15 cellular contexts compared by ENCODE assay signal in the genomic region with DNA sequence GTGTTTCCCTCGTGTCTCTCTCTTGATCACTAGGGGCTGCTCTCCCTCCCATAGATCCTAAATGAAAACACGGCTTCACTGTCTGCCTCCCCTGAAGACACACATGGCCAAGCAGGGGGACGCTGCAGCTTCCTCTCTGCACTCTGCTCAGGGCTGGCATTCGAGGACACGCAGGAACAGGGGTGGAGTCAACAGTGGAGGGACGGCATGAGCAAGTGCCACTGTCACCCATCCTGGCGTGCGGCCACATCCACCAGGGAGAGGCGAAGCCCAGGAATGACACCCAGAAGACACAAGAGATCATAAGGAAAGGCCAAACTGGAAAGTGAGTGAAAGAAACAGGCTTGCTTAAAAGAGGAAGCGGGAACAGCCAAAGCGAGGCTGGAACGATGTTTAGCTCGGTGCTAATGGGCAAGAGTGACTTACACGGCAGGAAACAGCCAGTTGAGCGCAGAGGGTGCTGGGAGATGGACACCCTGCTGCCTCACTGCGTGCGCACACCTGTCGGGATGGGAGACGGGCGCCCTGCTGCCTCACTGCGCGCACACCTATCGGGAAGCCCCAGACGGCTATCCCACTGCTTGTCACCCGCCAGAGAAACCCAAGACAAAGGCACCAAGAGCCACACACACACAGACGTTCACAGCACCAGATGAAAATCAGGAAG. TPM values are rescaled to one million over a fixed set of nuclear protein-coding genes. Genes with fewer than 3 reads are reported as not detected.
DNase-seq lines count a peak whose midpoint lies in the region; ATAC-seq, FAIRE-seq and TF ChIP-seq lines count a peak whose summit lies in the region.
"Had no signal": no experiment of that assay in that cellular context is flagged by ENCODE, and none has a peak within 500 bp of the region (broad histone marks: within the 10 kb centered on the region; RNA-seq: fewer than 3 reads in every experiment).

No MANE protein-coding gene starts in this region.

- H2BK12ac ChIP-seq in neuronal stem cell (ENCODE audit: low read length): no peak overlapping the region

- 92% methylated on average over 26 of the region's 26 CpGs for WGBS in K562 (ENCODE audit: insufficient coverage, low coverage, missing lambda C conversion rate)
- no CpG with 5 or more reads among the region's 26 CpGs for WGBS in neuronal stem cell (ENCODE audit: extremely low coverage in 2 of 2, insufficient read length in 2 of 2, insufficient replicate concordance in 1 of 2), 2 donors
- 80 to 86% (median 82%) methylated on average over 26 of the region's 26 CpGs for WGBS in psoas muscle, 3 donors

- H2AK5ac ChIP-seq in neuronal stem cell (ENCODE audit: low read depth, low read length): peak overlapping the region; percentile 14

- H3K79me1 ChIP-seq in neuronal stem cell (ENCODE audit: low read depth, low read length): peaks cover 16% of the 10 kb centered on the region

- peaks cover 17% of the 10 kb centered on the region for H3K79me2 ChIP-seq in K562 (ENCODE audit: control insufficient read depth, insufficient read depth, low read length)

- no peak overlapping the region for H4K8ac ChIP-seq in neuronal stem cell (ENCODE audit: low read depth, low read length)

- H3K27me3 ChIP-seq in K562 (ENCODE audit: control insufficient read depth in 2 of 2, insufficient read depth in 2 of 2, low read length in 2 of 2): no peaks in the 10 kb centered on the region; a peak in 1 of 5 replicates
- no peaks in the 10 kb centered on the region for H3K27me3 ChIP-seq in neuronal stem cell (ENCODE audit: control insufficient read depth in 3 of 3, insufficient read depth in 3 of 3, low read depth in 1 of 3, low read length in 3 of 3)
- H3K27me3 ChIP-seq in psoas muscle (ENCODE audit: insufficient read depth in 3 of 3, low read length in 2 of 3): no peaks in the 10 kb centered on the region

- DNase-seq in SIG-M5 treated with dmso at 0.1 percent for 504 hours (lab: John Stamatoyannopoulos, UW; ENCODE audit: unreplicated experiment) (peak; percentile 30), SIG-M5 (lab: John Stamatoyannopoulos, UW) (no peak), NCI-H345 treated with DMSO at 0.1 percent for 48 hours (lab: John Stamatoyannopoulos, UW; ENCODE audit: unreplicated experiment) (peak; percentile 31), K562 (ENCODE audit: extremely low read depth in 1 of 4, low spot score in 3 of 4) (no peak), neuronal stem cell (ENCODE audit: low spot score) (no peak), psoas muscle (no peak), midbrain (lab: John Stamatoyannopoulos, UW) (no peak)
- DNase-seq: activated CD8-positive, alpha-beta memory T cell treated with anti-CD3 and anti-CD28 coated beads, Interleukin-2, amount 50 U/mL, for 48 hours; EL; mammary epithelial cell; NCI-H1436; NK-92 treated with Interleukin-12 subunit alpha and Interleukin-12 subunit beta, amount 100 ng/mL, for 24 hours had no signal

- H2BK5ac ChIP-seq in neuronal stem cell (ENCODE audit: low read length): no peak overlapping the region

- H3K14ac ChIP-seq in neuronal stem cell (ENCODE audit: low read length): peak overlapping the region; percentile 11

- H3K4me2 ChIP-seq in K562 (ENCODE audit: insufficient read depth, low read length): no peak overlapping the region
- no peak overlapping the region for H3K4me2 ChIP-seq in neuronal stem cell (ENCODE audit: insufficient read depth, low read length, poor library complexity, severe bottlenecking)

- H3K4ac ChIP-seq in neuronal stem cell (ENCODE audit: low read length): no peak overlapping the region

- no peak for TF ChIP-seq EP300 in K562 (IDR thresholded peaks at IDR 0.05; ENCODE audit: low read length)

- H3K4me1 ChIP-seq in K562 (replicated peaks in 1 of 2; ENCODE audit: control insufficient read depth in 2 of 2, insufficient read depth in 2 of 2, low read length in 2 of 2) (peaks cover 0 to 33% of the 10 kb centered on the region in 2 experiments; a peak in 2 of 5 replicates), neuronal stem cell (ENCODE audit: control insufficient read depth in 2 of 2, insufficient read depth in 1 of 2, low read depth in 1 of 2, low read length in 2 of 2) (peaks cover 0 to 3% of the 10 kb centered on the region in 2 donors), psoas muscle (no peaks in the 10 kb centered on the region)

- no peak overlapping the region for H2BK15ac ChIP-seq in neuronal stem cell (ENCODE audit: low read length)

- TF ChIP-seq RAD21 in K562 (CRISPR knock-in tag; conservative IDR thresholded peaks at IDR 0.05 in 1 of 2, IDR thresholded peaks at IDR 0.05 in 1 of 2): no peak

- H3K36me3 ChIP-seq in K562 (ENCODE audit: control insufficient read depth, insufficient read depth, low read length): peaks cover 94% of the 10 kb centered on the region
- peaks cover 46 to 90% of the 10 kb centered on the region in 2 donors for H3K36me3 ChIP-seq in neuronal stem cell (replicated peaks in 1 of 2; ENCODE audit: control insufficient read depth in 2 of 2, insufficient read depth in 2 of 2, low read length in 2 of 2)
- peaks cover 0 to 86% of the 10 kb centered on the region in 2 donors for H3K36me3 ChIP-seq in psoas muscle (ENCODE audit: insufficient read depth in 1 of 2, low read depth in 1 of 2)

- H4K91ac ChIP-seq in neuronal stem cell (ENCODE audit: low read depth, low read length, poor library complexity): no peak overlapping the region

- CTCF ChIA-PET in K562 (lab: Yijun Ruan, JAX; ENCODE audit: low intra/inter-chr PET ratio): no interaction called here

- TF ChIP-seq CTCF in K562 (IDR thresholded peaks at IDR 0.05 in 2 of 3, conservative IDR thresholded peaks at IDR 0.05 in 1 of 3; ENCODE audit: insufficient read depth in 2 of 3, low read depth in 1 of 3, low read length in 3 of 3) (no peak), psoas muscle (IDR thresholded peaks at IDR 0.05) (no peak)

- H3K27ac ChIP-seq in K562 (ENCODE audit: extremely low read depth, low read depth, low read length) (no peak overlapping the region), neuronal stem cell (replicated peaks; ENCODE audit: low read length) (no peak overlapping the region), psoas muscle (no peak overlapping the region)

- no peak for ATAC-seq in K562
- no peak for ATAC-seq in psoas muscle
- ATAC-seq in activated CD4-positive, CD25-positive, alpha-beta regulatory T cell treated with anti-CD3 and anti-CD28 coated beads, Interleukin-2, amount 50 U/mL, for 24 hours: no peak

- intact Hi-C loops in K562 (cut with micrococcal nuclease): no loop called here
- intact Hi-C loops in psoas muscle (cut with DNase I): loop anchor here in 1 of 2 donors (10.0 kb wide), 1 partner anchor 225 kb away; no protein-coding TSS in a partner anchor

- FAIRE-seq in K562 (lab: Jason Lieb, UNC): no peak
- FAIRE-seq: A204.1, GM18507 had no signal

- BruUV-seq in K562 (replicated peaks; lab: Mats Ljungman, UMichigan): no TSS peak

- POLR2A ChIA-PET in K562 (lab: Yijun Ruan, JAX): interaction anchor here (0.7 to 1.2 kb wide), 3 partner anchors 8 to 24 kb away, joined by 3 to 5 read pairs (median 4); a partner anchor contains a TSS

- H3K9me3 ChIP-seq in K562 (replicated peaks; ENCODE audit: control insufficient read depth, insufficient read depth, low read depth, low read length) (no peaks in the 10 kb centered on the region), neuronal stem cell (replicated peaks in 1 of 2; ENCODE audit: control insufficient read depth in 2 of 2, insufficient read depth in 1 of 2, low read depth in 1 of 2, low read length in 2 of 2) (peaks cover 0 to 3% of the 10 kb centered on the region in 2 donors), psoas muscle (no peaks in the 10 kb centered on the region)

- no peak overlapping the region for H3K4me3 ChIP-seq in K562
- H3K4me3 ChIP-seq in neuronal stem cell (ENCODE audit: low read length in 2 of 2): no peak overlapping the region
- H3K4me3 ChIP-seq in psoas muscle: no peak overlapping the region

- peaks cover 8% of the 10 kb centered on the region; the same call in 1 of the 2 replicates for H4K20me1 ChIP-seq in K562 (replicated peaks; ENCODE audit: control insufficient read depth, insufficient read depth, low read length)

- no peak overlapping the region for H2BK120ac ChIP-seq in neuronal stem cell (ENCODE audit: low read depth, low read length)

- no peak overlapping the region for H2AFZ ChIP-seq in K562 (ENCODE audit: low read depth, low read length)
- H2AFZ ChIP-seq in neuronal stem cell (ENCODE audit: low read length): no peak overlapping the region

- H3K18ac ChIP-seq in neuronal stem cell (ENCODE audit: low read length): no peak overlapping the region

- H3K23ac ChIP-seq in neuronal stem cell (ENCODE audit: low read depth, low read length, poor library complexity): peak overlapping the region; percentile 25

- 0 out of 4 replicates have a peak overlapping the region, but pooled peaks of 1 of the 2 experiments have one; percentile 69 for H3K9ac ChIP-seq in K562 (ENCODE audit: insufficient read depth in 1 of 2, low read depth in 2 of 2, low read length in 2 of 2)
- H3K9ac ChIP-seq in neuronal stem cell (ENCODE audit: low read depth, low read length, poor library complexity): no peak overlapping the region

- in situ Hi-C loops in K562 (cut with MboI): no loop called here

- TF ChIP-seq POLR2A in K562 (conservative IDR thresholded peaks at IDR 0.05): no peak

- peaks cover 8% of the 10 kb centered on the region for H3K9me1 ChIP-seq in K562 (ENCODE audit: control insufficient read depth, insufficient read depth, low read length)

RNA-seq across cellular contexts. Expression of a gene that starts 13.6 kb away (rescaled TPM):
- total RNA-seq in K562 (2011; cell fraction: chromatin; rRNA removed; ENCODE audit: low replicate concordance): 2.5 and 12.6 TPM in 2 replicates
- 9.5 and 10.8 TPM in 2 replicates for total RNA-seq in K562 (2011; cell fraction: nucleolus; rRNA removed)
- 4.3 and 7.0 TPM in 2 replicates for total RNA-seq in K562 (2011; cell fraction: nucleoplasm; rRNA removed)
- total RNA-seq in K562 (2014; rRNA removed): 1.3 and 1.6 TPM in 2 replicates
- total RNA-seq in K562 (2014; rRNA removed; fragmentation: Illumina TruSeq; extraction: Trizol): not detected in 2 replicates
- 0.58 and 0.75 TPM in 2 replicates for total RNA-seq in K562 (2015; rRNA removed; fragmentation: Illumina TruSeq; extraction: Trizol)
- 2.2 and 3.7 TPM in 2 replicates for total RNA-seq in K562 (2021)
- polyA plus RNA-seq in K562 (2011; rRNA removed): 0.43 and 1.1 TPM in 2 replicates
- polyA plus RNA-seq in K562 (2011; cell fraction: cytosol; rRNA removed): 0.50 and 1.2 TPM in 2 replicates
- 18.7 and 21.7 TPM in 2 replicates for polyA plus RNA-seq in K562 (2011; cell fraction: nucleus; rRNA removed)
- polyA plus RNA-seq in K562 (2012): 1.6 and 4.8 TPM in 2 replicates
- 1.1 TPM in 1 of 2 replicates, not detected in the other for polyA plus RNA-seq in K562 (2014; fragmentation: Illumina TruSeq; extraction: Trizol)
- polyA plus RNA-seq in K562 (2014; fragmentation: Nextera tagmentation; extraction: Ambion mirVana): under 1 TPM in 1 of 2 experiments, not detected in 1; 0.11 TPM
- 1.3 and 4.3 TPM in 2 replicates for polyA plus RNA-seq in K562 (2014; rRNA removed)
- not detected in 2 replicates for polyA minus RNA-seq in K562 (2011; rRNA and poly(A)+ RNA removed)
- polyA minus RNA-seq in K562 (2011; cell fraction: cytosol; rRNA and poly(A)+ RNA removed): not detected in 2 replicates
- polyA minus RNA-seq in K562 (2011; cell fraction: nucleus; rRNA and poly(A)+ RNA removed): 1.1 and 1.8 TPM in 2 replicates
- 4.0 TPM for polyA plus RNA-seq in neuronal stem cell (2013, experiment 1 of 2)
- 4.6 TPM for polyA plus RNA-seq in neuronal stem cell (2013, experiment 2 of 2)
- 1 to 10 TPM in 2 of 4 donors, under 1 TPM in 2; 0.75 to 1.4 (median 1.0) TPM for total RNA-seq in psoas muscle
- under 1 TPM; 0.13 to 0.98 (median 0.36) TPM for polyA plus RNA-seq in psoas muscle

RNA-seq across cellular contexts. Expression of a gene that starts 13.6 kb away (rescaled TPM):
- total RNA-seq in K562 (2011; cell fraction: chromatin; rRNA removed; ENCODE audit: low replicate concordance): 155 and 222 TPM in 2 replicates
- 116 and 127 TPM in 2 replicates for total RNA-seq in K562 (2011; cell fraction: nucleolus; rRNA removed)
- total RNA-seq in K562 (2011; cell fraction: nucleoplasm; rRNA removed): 111 and 123 TPM in 2 replicates
- total RNA-seq in K562 (2014; rRNA removed) (110 and 124 TPM in 2 replicates), K562 (2014; rRNA removed; fragmentation: Illumina TruSeq; extraction: Trizol) (47.1 and 51.5 TPM in 2 replicates), K562 (2015; rRNA removed; fragmentation: Illumina TruSeq; extraction: Trizol) (73.0 and 75.5 TPM in 2 replicates), K562 (2021) (109 and 112 TPM in 2 replicates), psoas muscle (10 to 100 TPM; 36.8 to 48.1 (median 42.4) TPM)
- polyA plus RNA-seq in K562 (2011; rRNA removed) (36.4 and 45.5 TPM in 2 replicates), K562 (2014; fragmentation: Illumina TruSeq; extraction: Trizol) (81.5 and 83.2 TPM in 2 replicates), K562 (2014; fragmentation: Nextera tagmentation; extraction: Ambion mirVana) (1 to 10 TPM in 1 of 2 experiments, under 1 TPM in 1; 0.93 to 2.3 TPM), K562 (2014; rRNA removed) (107 and 108 TPM in 2 replicates), psoas muscle (10 to 100 TPM; 44.9 to 80.9 (median 62.3) TPM)
- 45.1 and 76.3 TPM in 2 replicates for polyA plus RNA-seq in K562 (2011; cell fraction: cytosol; rRNA removed)
- polyA plus RNA-seq in K562 (2011; cell fraction: nucleus; rRNA removed): 61.5 and 87.2 TPM in 2 replicates
- polyA plus RNA-seq in K562 (2012): 72.3 and 75.8 TPM in 2 replicates
- 12.5 and 14.9 TPM in 2 replicates for polyA minus RNA-seq in K562 (2011; rRNA and poly(A)+ RNA removed)
- 35.1 and 36.5 TPM in 2 replicates for polyA minus RNA-seq in K562 (2011; cell fraction: cytosol; rRNA and poly(A)+ RNA removed)
- 33.1 and 42.7 TPM in 2 replicates for polyA minus RNA-seq in K562 (2011; cell fraction: nucleus; rRNA and poly(A)+ RNA removed)
- polyA plus RNA-seq in neuronal stem cell (2013, experiment 1 of 2): 43.4 TPM
- 42.6 TPM for polyA plus RNA-seq in neuronal stem cell (2013, experiment 2 of 2)

RNA-seq across cellular contexts. Expression of a gene that starts 20.2 kb away (rescaled TPM):
- total RNA-seq in K562 (2011; cell fraction: chromatin; rRNA removed; ENCODE audit: low replicate concordance): 1.6 and 4.3 TPM in 2 replicates
- 3.0 and 3.7 TPM in 2 replicates for total RNA-seq in K562 (2011; cell fraction: nucleolus; rRNA removed)
- 1.4 and 2.1 TPM in 2 replicates for total RNA-seq in K562 (2011; cell fraction: nucleoplasm; rRNA removed)
- 0.53 and 0.64 TPM in 2 replicates for total RNA-seq in K562 (2014; rRNA removed)
- 0.06 TPM in 1 of 2 replicates, not detected in the other for total RNA-seq in K562 (2014; rRNA removed; fragmentation: Illumina TruSeq; extraction: Trizol)
- 0.29 and 0.38 TPM in 2 replicates for total RNA-seq in K562 (2015; rRNA removed; fragmentation: Illumina TruSeq; extraction: Trizol)
- 0.73 and 0.87 TPM in 2 replicates for total RNA-seq in K562 (2021)
- 0.38 and 0.92 TPM in 2 replicates for polyA plus RNA-seq in K562 (2011; rRNA removed)
- 0.71 and 1.8 TPM in 2 replicates for polyA plus RNA-seq in K562 (2011; cell fraction: cytosol; rRNA removed)
- polyA plus RNA-seq in K562 (2011; cell fraction: nucleus; rRNA removed): 8.1 and 14.5 TPM in 2 replicates
- polyA plus RNA-seq in K562 (2012): 0.79 and 1.9 TPM in 2 replicates
- 0.04 and 0.26 TPM in 2 replicates for polyA plus RNA-seq in K562 (2014; fragmentation: Illumina TruSeq; extraction: Trizol)
- under 1 TPM in 1 of 2 experiments, not detected in 1; 0.01 TPM for polyA plus RNA-seq in K562 (2014; fragmentation: Nextera tagmentation; extraction: Ambion mirVana)
- polyA plus RNA-seq in K562 (2014; rRNA removed): 1.1 TPM in 2 replicates
- polyA minus RNA-seq in K562 (2011; rRNA and poly(A)+ RNA removed): 0.09 and 0.11 TPM in 2 replicates
- not detected in 2 replicates for polyA minus RNA-seq in K562 (2011; cell fraction: cytosol; rRNA and poly(A)+ RNA removed)
- 0.94 and 1.3 TPM in 2 replicates for polyA minus RNA-seq in K562 (2011; cell fraction: nucleus; rRNA and poly(A)+ RNA removed)
- polyA plus RNA-seq in neuronal stem cell (2013, experiment 1 of 2): 3.7 TPM
- 3.8 TPM for polyA plus RNA-seq in neuronal stem cell (2013, experiment 2 of 2)
- total RNA-seq in psoas muscle: 1 to 10 TPM; 1.4 to 3.5 (median 1.4) TPM
- 1 to 10 TPM in 2 of 3 donors, under 1 TPM in 1; 0.48 to 2.0 (median 1.6) TPM for polyA plus RNA-seq in psoas muscle

RNA-seq across cellular contexts. Expression of a gene that starts 28.0 kb away (rescaled TPM):
- total RNA-seq in K562 (2011; cell fraction: chromatin; rRNA removed; ENCODE audit: low replicate concordance): 17.5 and 35.5 TPM in 2 replicates
- 36.8 and 43.7 TPM in 2 replicates for total RNA-seq in K562 (2011; cell fraction: nucleolus; rRNA removed)
- 21.1 and 24.3 TPM in 2 replicates for total RNA-seq in K562 (2011; cell fraction: nucleoplasm; rRNA removed)
- total RNA-seq in K562 (2014; rRNA removed): 29.8 and 33.0 TPM in 2 replicates
- total RNA-seq in K562 (2014; rRNA removed; fragmentation: Illumina TruSeq; extraction: Trizol): 6.8 and 9.0 TPM in 2 replicates
- total RNA-seq in K562 (2015; rRNA removed; fragmentation: Illumina TruSeq; extraction: Trizol): 12.8 and 13.9 TPM in 2 replicates
- 27.9 and 28.1 TPM in 2 replicates for total RNA-seq in K562 (2021)
- 5.6 and 7.8 TPM in 2 replicates for polyA plus RNA-seq in K562 (2011; rRNA removed)
- 10.2 and 34.2 TPM in 2 replicates for polyA plus RNA-seq in K562 (2011; cell fraction: cytosol; rRNA removed)
- polyA plus RNA-seq in K562 (2011; cell fraction: nucleus; rRNA removed): 7.7 and 12.7 TPM in 2 replicates
- polyA plus RNA-seq in K562 (2012): 13.9 and 16.7 TPM in 2 replicates
- polyA plus RNA-seq in K562 (2014; fragmentation: Illumina TruSeq; extraction: Trizol): 8.4 and 9.9 TPM in 2 replicates
- polyA plus RNA-seq in K562 (2014; fragmentation: Nextera tagmentation; extraction: Ambion mirVana): 1 to 10 TPM in 1 of 2 experiments, under 1 TPM in 1; 0.68 to 1.0 TPM
- 15.8 and 17.2 TPM in 2 replicates for polyA plus RNA-seq in K562 (2014; rRNA removed)
- 6.9 and 10.1 TPM in 2 replicates for polyA minus RNA-seq in K562 (2011; rRNA and poly(A)+ RNA removed)
- polyA minus RNA-seq in K562 (2011; cell fraction: cytosol; rRNA and poly(A)+ RNA removed): 9.6 and 12.9 TPM in 2 replicates
- 23.0 and 24.2 TPM in 2 replicates for polyA minus RNA-seq in K562 (2011; cell fraction: nucleus; rRNA and poly(A)+ RNA removed)
- polyA plus RNA-seq in neuronal stem cell (2013, experiment 1 of 2): 24.2 TPM
- 23.9 TPM for polyA plus RNA-seq in neuronal stem cell (2013, experiment 2 of 2)
- total RNA-seq in psoas muscle: 10 to 100 TPM in 3 of 4 donors, 1 to 10 TPM in 1; 8.9 to 13.7 (median 11.1) TPM
- polyA plus RNA-seq in psoas muscle: 10 to 100 TPM in 2 of 3 donors, 1 to 10 TPM in 1; 7.7 to 30.3 (median 15.6) TPM

RNA-seq across cellular contexts. Expression of a gene that starts 28.3 kb away (rescaled TPM):
- 114 and 239 TPM in 2 replicates for total RNA-seq in K562 (2011; cell fraction: chromatin; rRNA removed; ENCODE audit: low replicate concordance)
- total RNA-seq in K562 (2011; cell fraction: nucleolus; rRNA removed): 360 and 385 TPM in 2 replicates
- total RNA-seq in K562 (2011; cell fraction: nucleoplasm; rRNA removed): 146 and 213 TPM in 2 replicates
- total RNA-seq in K562 (2014; rRNA removed) (82.6 and 118 TPM in 2 replicates), K562 (2014; rRNA removed; fragmentation: Illumina TruSeq; extraction: Trizol) (18.1 and 30.3 TPM in 2 replicates), K562 (2015; rRNA removed; fragmentation: Illumina TruSeq; extraction: Trizol) (62.2 and 65.2 TPM in 2 replicates), K562 (2021) (152 and 160 TPM in 2 replicates), psoas muscle (100 to 1,000 TPM in 1 of 4 donors, 10 to 100 TPM in 3; 70.6 to 109 (median 82.5) TPM)
- polyA plus RNA-seq in K562 (2011; rRNA removed) (43.8 and 77.2 TPM in 2 replicates), K562 (2014; fragmentation: Illumina TruSeq; extraction: Trizol) (66.0 and 88.1 TPM in 2 replicates), K562 (2014; fragmentation: Nextera tagmentation; extraction: Ambion mirVana) (1 to 10 TPM in 1 of 2 experiments, under 1 TPM in 1; 0.35 to 4.9 TPM), K562 (2014; rRNA removed) (93.4 and 101 TPM in 2 replicates), psoas muscle (100 to 1,000 TPM in 2 of 3 donors, 10 to 100 TPM in 1; 67.5 to 129 (median 108) TPM)
- 44.3 and 73.9 TPM in 2 replicates for polyA plus RNA-seq in K562 (2011; cell fraction: cytosol; rRNA removed)
- 122 and 161 TPM in 2 replicates for polyA plus RNA-seq in K562 (2011; cell fraction: nucleus; rRNA removed)
- polyA plus RNA-seq in K562 (2012): 112 and 208 TPM in 2 replicates
- 59.1 and 63.4 TPM in 2 replicates for polyA minus RNA-seq in K562 (2011; rRNA and poly(A)+ RNA removed)
- polyA minus RNA-seq in K562 (2011; cell fraction: cytosol; rRNA and poly(A)+ RNA removed): 37.0 and 61.3 TPM in 2 replicates
- 48.9 and 83.4 TPM in 2 replicates for polyA minus RNA-seq in K562 (2011; cell fraction: nucleus; rRNA and poly(A)+ RNA removed)
- 62.8 TPM for polyA plus RNA-seq in neuronal stem cell (2013, experiment 1 of 2)
- polyA plus RNA-seq in neuronal stem cell (2013, experiment 2 of 2): 64.4 TPM

Comparison
In these comparisons a context has a peak if more than half of its experiments do, and no peak if none do; other contexts are left out.
1. DNase-seq: peak in SIG-M5 treated with dmso at 0.1 percent for 504 hours (single experiment) and NCI-H345 treated with DMSO at 0.1 percent for 48 hours (single experiment); none in SIG-M5 (single experiment), K562 (0 of 4), neuronal stem cell (single experiment), psoas muscle (0 of 2) and midbrain (single experiment).